26 cellular contexts compared by ENCODE assay signal in genomic region chr17:54007855-54008254, GRCh38.
"Had no signal": no experiment of that assay in that cellular context is flagged by ENCODE, and none has a peak within 500 bp of the region (broad histone marks: within the 10 kb centered on the region; RNA-seq: fewer than 3 reads in every experiment).

No MANE protein-coding gene starts in this region.

- H3K4me1 ChIP-seq: esophagus muscularis mucosa, foreskin keratinocyte, heart left ventricle, left lung, lower lobe of right lung, right lobe of liver, tibial nerve had no signal

- H3K36me3 ChIP-seq: brain microvascular endothelial cell, esophagus muscularis mucosa, heart left ventricle, left lung, lower lobe of right lung, right lobe of liver, tibial nerve had no signal

- H3K27ac ChIP-seq: brain microvascular endothelial cell, coronary artery, esophagus muscularis mucosa, foreskin keratinocyte, heart left ventricle, left lung, lower lobe of right lung, right lobe of liver, tibial nerve had no signal

- DNase-seq: activated CD4-positive, alpha-beta memory T cell treated with anti-CD3 and anti-CD28 coated beads, Interleukin-2, amount 10 ng/mL, durations not matched to agents 7 days and 5 days; activated CD4-positive, alpha-beta T cell treated with anti-CD3 and anti-CD28 coated beads for 1 hour; activated CD4-positive, alpha-beta T cell treated with anti-CD3 and anti-CD28 coated beads, Interleukin-2, amount 10 ng/mL, durations not matched to agents 7 days and 5 days; activated CD8-positive, alpha-beta memory T cell treated with anti-CD3 and anti-CD28 coated beads, Interleukin-2, amount 50 U/mL, for 48 hours; activated gamma-delta T cell; activated naive CD4-positive, alpha-beta T cell treated with anti-CD3 and anti-CD28 coated beads, Interleukin-2, amount 50 U/mL, for 16 hours; activated T-cell treated with anti-CD3 and anti-CD28 coated beads, Interleukin-2, amount 50 U/mL, for 24 hours; amniotic stem cell; brain microvascular endothelial cell; effector memory CD8-positive, alpha-beta T cell; foreskin keratinocyte; heart left ventricle; hypothalamus; kidney glomerular epithelial cell; left lung; lower lobe of right lung; mesenchymal stem cell; natural killer cell; posterior cingulate gyrus; right lobe of liver; stimulated activated CD4-positive, alpha-beta T cell treated with anti-CD3 and anti-CD28 coated beads, Interleukin-2, amount 100 ng/mL, for 48 hours; stimulated activated naive CD4-positive, alpha-beta T cell treated with Interleukin-2 at 50 U/mL for 16 hours; T-helper 2 cell had no signal

- H3K4me3 ChIP-seq: coronary artery, esophagus muscularis mucosa, heart left ventricle, left lung, lower lobe of right lung, right lobe of liver, tibial nerve had no signal

- H3K27me3 ChIP-seq: brain microvascular endothelial cell, esophagus muscularis mucosa, foreskin keratinocyte, heart left ventricle, left lung, right lobe of liver, tibial nerve had no signal

- H3K9me3 ChIP-seq: esophagus muscularis mucosa, heart left ventricle, left lung, lower lobe of right lung, right lobe of liver, tibial nerve had no signal
